Comparison of ENCODE assay signal across 8 cellular contexts in the genomic region with DNA sequence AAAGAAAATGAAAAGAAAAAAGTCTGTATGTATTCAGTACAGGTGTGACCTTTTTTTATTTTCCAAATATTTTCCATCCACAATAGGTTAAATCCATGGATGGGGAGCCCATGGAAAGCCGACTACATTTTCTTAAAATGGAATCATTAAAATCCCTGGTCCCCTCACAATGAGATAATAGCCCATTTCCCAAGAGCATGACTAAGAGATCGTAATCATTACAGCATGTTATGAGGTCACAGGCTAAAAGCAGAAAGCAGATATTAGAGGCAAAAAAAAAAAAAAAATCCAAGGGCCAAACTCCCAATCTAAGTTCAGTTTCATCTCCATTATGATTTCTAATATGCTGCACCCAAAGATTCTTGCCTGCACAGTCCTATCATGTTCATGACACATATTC. TPM values are rescaled to one million over a fixed set of nuclear protein-coding genes. Genes with fewer than 3 reads are reported as not detected.
DNase-seq lines count a peak whose midpoint lies in the region; ATAC-seq, FAIRE-seq and TF ChIP-seq lines count a peak whose summit lies in the region.

No MANE protein-coding gene starts in this region.

- FAIRE-seq in K562 (lab: Jason Lieb, UNC) = no peak

- H3K27me3 ChIP-seq in K562 (ENCODE audit: control insufficient read depth in 2 of 2, insufficient read depth in 2 of 2, low read length in 2 of 2) = no peaks in the 10 kb centered on the region
- no peaks in the 10 kb centered on the region for H3K27me3 ChIP-seq in osteoblast (ENCODE audit: insufficient read depth, low read length)

- 0 out of 3 replicates have a peak, but pooled peaks have one; percentile 26 for ATAC-seq in K562
- ATAC-seq in HG03196 (IDR thresholded peaks at IDR 0.05; ENCODE audit: unreplicated experiment) = no peak
- no peak for ATAC-seq in GM21717 (IDR thresholded peaks at IDR 0.05; ENCODE audit: unreplicated experiment)

- intact Hi-C loops in K562 (cut with micrococcal nuclease) = no loop called here

- peak; percentile 78 for TF ChIP-seq EP300 in K562 (IDR thresholded peaks at IDR 0.05; ENCODE audit: low read length)

- POLR2A ChIA-PET in K562 (lab: Yijun Ruan, JAX) = interaction anchor here (0.6 to 1.4 kb wide), 2 partner anchors 28 to 82 kb away, joined by 3 to 4 read pairs; no protein-coding TSS in a partner anchor

- TF ChIP-seq RAD21 in K562 (CRISPR knock-in tag; conservative IDR thresholded peaks at IDR 0.05 in 1 of 2, IDR thresholded peaks at IDR 0.05 in 1 of 2) = no peak

- CTCF ChIA-PET in K562 (lab: Yijun Ruan, JAX; ENCODE audit: low intra/inter-chr PET ratio) = interaction anchor here (0.6 kb wide), 1 partner anchor 12 kb away, joined by 3 read pairs; no protein-coding TSS in a partner anchor

- H3K36me3 ChIP-seq in K562 (ENCODE audit: control insufficient read depth, insufficient read depth, low read length) (no peaks in the 10 kb centered on the region), osteoblast (ENCODE audit: insufficient read depth, low read length) (no peaks in the 10 kb centered on the region)

- WGBS in K562 (ENCODE audit: insufficient coverage, low coverage, missing lambda C conversion rate) = 6% methylated on average over 2 of the region's 2 CpGs

- H2AFZ ChIP-seq in K562 (ENCODE audit: low read depth, low read length) = no peak overlapping the region
- H2AFZ ChIP-seq in osteoblast (ENCODE audit: low read length) = no peak overlapping the region

- TF ChIP-seq POLR2A in K562 (conservative IDR thresholded peaks at IDR 0.05) = no peak

- H3K9me1 ChIP-seq in K562 (ENCODE audit: control insufficient read depth, insufficient read depth, low read length) = peaks cover 4% of the 10 kb centered on the region

- H4K20me1 ChIP-seq in K562 (replicated peaks; ENCODE audit: control insufficient read depth, insufficient read depth, low read length) = peaks cover 37% of the 10 kb centered on the region
- peaks cover 21% of the 10 kb centered on the region for H4K20me1 ChIP-seq in osteoblast (ENCODE audit: insufficient read depth, low read length)

- H3K4me1 ChIP-seq in K562 (replicated peaks in 1 of 2; ENCODE audit: control insufficient read depth in 2 of 2, insufficient read depth in 2 of 2, low read length in 2 of 2) (peaks cover 20 to 28% of the 10 kb centered on the region in 2 experiments), osteoblast (ENCODE audit: insufficient read depth, low read length) (peaks cover 21% of the 10 kb centered on the region)

- H3K27ac ChIP-seq in K562 (ENCODE audit: extremely low read depth, low read depth, low read length) (peak overlapping the region; percentile 64; the same call in 1 of the 3 replicates), osteoblast (ENCODE audit: low read depth, low read length) (peak overlapping the region; percentile 85)

- in situ Hi-C loops in K562 (cut with MboI) = no loop called here

- H3K4me2 ChIP-seq in K562 (ENCODE audit: insufficient read depth, low read length) = no peak overlapping the region
- H3K4me2 ChIP-seq in osteoblast (ENCODE audit: insufficient read depth, low read length) = peak overlapping the region; percentile 87

- no peak overlapping the region for H3K9ac ChIP-seq in K562 (ENCODE audit: insufficient read depth in 1 of 2, low read depth in 2 of 2, low read length in 2 of 2)

- BruUV-seq in K562 (replicated peaks; lab: Mats Ljungman, UMichigan) = no TSS peak

- H3K9me3 ChIP-seq in K562 (replicated peaks; ENCODE audit: control insufficient read depth, insufficient read depth, low read depth, low read length) (no peaks in the 10 kb centered on the region), osteoblast (ENCODE audit: low read depth, low read length) (no peaks in the 10 kb centered on the region)

- H3K79me2 ChIP-seq in K562 (ENCODE audit: control insufficient read depth, insufficient read depth, low read length) = peaks cover 36% of the 10 kb centered on the region
- peaks cover 47% of the 10 kb centered on the region for H3K79me2 ChIP-seq in osteoblast (ENCODE audit: insufficient read depth, low read length)

- TF ChIP-seq CTCF in K562 (IDR thresholded peaks at IDR 0.05 in 2 of 3, conservative IDR thresholded peaks at IDR 0.05 in 1 of 3; ENCODE audit: insufficient read depth in 2 of 3, low read depth in 1 of 3, low read length in 3 of 3) (no peak), osteoblast (IDR thresholded peaks at IDR 0.05; ENCODE audit: extremely low read depth, low read depth, low read length) (no peak)

- DNase-seq in EH (ENCODE audit: low read depth) (peak; percentile 81), NCI-H1105 (lab: John Stamatoyannopoulos, UW) (peak; percentile 1), K562 (ENCODE audit: extremely low read depth in 1 of 4, low spot score in 3 of 4) (peak in 3 of 4 experiments; percentile 34 to 54 (median 37)), osteoblast (ENCODE audit: insufficient read length, low spot score, missing footprints) (peak; percentile 83), NCI-H524 (lab: John Stamatoyannopoulos, UW) (no peak)
- DNase-seq in effector CD8-positive, alpha-beta T cell (lab: John Stamatoyannopoulos, UW) = no peak

- H3K4me3 ChIP-seq in K562 (no peak overlapping the region), osteoblast (ENCODE audit: insufficient read depth, low read length) (no peak overlapping the region)

TF ChIP-seq in K562, 482 proteins besides CTCF, POLR2A, EP300 and RAD21 (continues in another document):
- TF ChIP-seq, protein P1, sequence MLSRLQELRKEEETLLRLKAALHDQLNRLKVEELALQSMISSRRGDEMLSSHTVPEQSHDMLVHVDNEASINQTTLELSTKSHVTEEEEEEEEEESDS (CRISPR knock-in tag; IDR thresholded peaks at IDR 0.05) = no peak
- TF ChIP-seq EP400 (IDR thresholded peaks at IDR 0.05) = 0 out of 2 replicates have a peak, but pooled peaks have one; percentile 28
- TF ChIP-seq ZNF124 (CRISPR knock-in tag; IDR thresholded peaks at IDR 0.05) = no peak
- 0 out of 2 replicates have a peak, but pooled peaks have one; percentile 11 for TF ChIP-seq L3MBTL2 (IDR thresholded peaks at IDR 0.05)

RNA-seq across cellular contexts. Expression of a gene that starts 44.7 kb away (rescaled TPM):
- total RNA-seq in K562 (2011; cell fraction: chromatin; rRNA removed; ENCODE audit: low replicate concordance) = 59.2 and 70.8 TPM in 2 replicates
- 27.7 and 37.1 TPM in 2 replicates for total RNA-seq in K562 (2011; cell fraction: nucleolus; rRNA removed)
- total RNA-seq in K562 (2011; cell fraction: nucleoplasm; rRNA removed) = 34.9 and 43.7 TPM in 2 replicates
- total RNA-seq in K562 (2014; rRNA removed) (15.0 and 15.1 TPM in 2 replicates), K562 (2014; rRNA removed; fragmentation: Illumina TruSeq; extraction: Trizol) (16.8 and 18.3 TPM in 2 replicates), K562 (2015; rRNA removed; fragmentation: Illumina TruSeq; extraction: Trizol) (19.6 and 21.2 TPM in 2 replicates), K562 (2021) (24.4 and 27.7 TPM in 2 replicates), osteoblast (20.9 and 21.4 TPM in 2 replicates)
- polyA plus RNA-seq in K562 (2011; rRNA removed) (16.1 and 16.5 TPM in 2 replicates), K562 (2014; fragmentation: Illumina TruSeq; extraction: Trizol) (20.5 and 24.1 TPM in 2 replicates), K562 (2014; fragmentation: Nextera tagmentation; extraction: Ambion mirVana) (under 1 TPM; 0.52 to 0.70 TPM), K562 (2014; rRNA removed) (25.1 and 25.4 TPM in 2 replicates)
- polyA plus RNA-seq in K562 (2011; cell fraction: cytosol; rRNA removed) = 14.2 and 14.9 TPM in 2 replicates
- polyA plus RNA-seq in K562 (2011; cell fraction: nucleus; rRNA removed) = 71.2 and 83.3 TPM in 2 replicates
- polyA plus RNA-seq in K562 (2012) = 17.4 and 27.1 TPM in 2 replicates
- 12.2 and 12.3 TPM in 2 replicates for polyA minus RNA-seq in K562 (2011; rRNA and poly(A)+ RNA removed)
- polyA minus RNA-seq in K562 (2011; cell fraction: cytosol; rRNA and poly(A)+ RNA removed) = 6.5 and 8.0 TPM in 2 replicates
- 12.8 and 20.0 TPM in 2 replicates for polyA minus RNA-seq in K562 (2011; cell fraction: nucleus; rRNA and poly(A)+ RNA removed)

Comparison
In these comparisons a context has a peak if more than half of its experiments do, and no peak if none do; other contexts are left out.
1. DNase-seq: peak in EH (single experiment), NCI-H1105 (single experiment), K562 (3 of 4) and osteoblast (single experiment); none in NCI-H524 (0 of 2) and effector CD8-positive, alpha-beta T cell (single experiment).